ENCODE assay signal across 24 cellular contexts in genomic region chr4:29560452-29560851, GRCh38.
DNase-seq lines count a peak whose midpoint lies in the region; ATAC-seq and TF ChIP-seq lines count a peak whose summit lies in the region.
"Had no signal": no experiment of that assay in that cellular context is flagged by ENCODE, and none has a peak within 500 bp of the region (broad histone marks: within the 10 kb centered on the region; RNA-seq: fewer than 3 reads in every experiment).

No MANE protein-coding gene starts in this region.

- no peaks in the 10 kb centered on the region for H3K27me3 ChIP-seq in CD4-positive, alpha-beta T cell (ENCODE audit: control insufficient read depth, insufficient read depth, low read length)
- H3K27me3 ChIP-seq: SJCRH30 had no signal

- POLR2A ChIA-PET in CD4-positive, alpha-beta T cell (lab: Charles Lee): no interaction called here

- ATAC-seq in CD4-positive, alpha-beta T cell (ENCODE audit: poor library complexity): no peak
- no peak for ATAC-seq in GM21381 (IDR thresholded peaks at IDR 0.05; ENCODE audit: unreplicated experiment)
- ATAC-seq: activated CD8-positive, alpha-beta memory T cell treated with anti-CD3 and anti-CD28 coated beads, Interleukin-2, amount 10 ng/mL, durations not matched to agents 7 days and 5 days; right cardiac atrium; T-cell had no signal

- H3K27me3 Mint-ChIP-seq in CD4-positive, alpha-beta T cell: no peaks in the 10 kb centered on the region
- H3K27me3 Mint-ChIP-seq: activated CD4-positive, alpha-beta T cell treated with anti-CD3 and anti-CD28 coated beads, Interleukin-2, amount 10 ng/mL, durations not matched to agents 24 days and 14 days; activated CD8-positive, alpha-beta memory T cell treated with anti-CD3 and anti-CD28 coated beads, Interleukin-2, amount 10 ng/mL, durations not matched to agents 7 days and 5 days; T-cell; type B pancreatic cell had no signal

- no peak for TF ChIP-seq CTCF in CD4-positive, alpha-beta T cell (IDR thresholded peaks at IDR 0.05)

- H3K27ac ChIP-seq in CD4-positive, alpha-beta T cell (ENCODE audit: low read depth, low read length): no peak overlapping the region
- H3K27ac ChIP-seq: SJCRH30 had no signal

- H3K9me3 Mint-ChIP-seq in CD4-positive, alpha-beta T cell: peaks cover 10% of the 10 kb centered on the region
- H3K9me3 Mint-ChIP-seq: type B pancreatic cell had no signal

- no peaks in the 10 kb centered on the region for H3K36me3 Mint-ChIP-seq in CD4-positive, alpha-beta T cell (ENCODE audit: low read depth)
- H3K36me3 Mint-ChIP-seq: activated CD8-positive, alpha-beta memory T cell treated with anti-CD3 and anti-CD28 coated beads, Interleukin-2, amount 10 ng/mL, durations not matched to agents 7 days and 5 days; T-cell; type B pancreatic cell had no signal

- peak; percentile 74 for DNase-seq in Caki2 (ENCODE audit: low read depth)
- peak; percentile 29 for DNase-seq in LHCN-M2 (ENCODE audit: low read depth)
- DNase-seq in amniotic epithelial cell (ENCODE audit: low read depth): peak; percentile 12
- DNase-seq in kidney tubule cell (ENCODE audit: low spot score): peak; percentile 86
- DNase-seq in CD4-positive, alpha-beta T cell: no peak
- no peak for DNase-seq in activated CD4-positive, alpha-beta T cell treated with anti-CD3 and anti-CD28 coated beads for 48 hours
- DNase-seq in erythroblast (lab: John Stamatoyannopoulos, UW): no peak
- DNase-seq: activated CD4-positive, alpha-beta T cell treated with anti-CD3 and anti-CD28 coated beads, Interleukin-2, amount 10 ng/mL, durations not matched to agents 24 days and 14 days; activated CD8-positive, alpha-beta memory T cell treated with anti-CD3 and anti-CD28 coated beads, Interleukin-2, amount 10 ng/mL, durations not matched to agents 7 days and 5 days; activated naive CD4-positive, alpha-beta T cell treated with anti-CD3 and anti-CD28 coated beads, Interleukin-2, amount 50 U/mL, for 16 hours; C1 segment of cervical spinal cord; cerebellar nuclear complex; HCEC 1CT; KG1; mesenchymal stem cell; NCI-H1105; NCI-H2029 treated with DMSO at 0.1 percent for 48 hours; NCI-H226; right cardiac atrium; SJCRH30; stimulated activated CD4-positive, alpha-beta T cell treated with anti-CD3 and anti-CD28 coated beads, Interleukin-12 subunit alpha, Interleukin-12 subunit beta, amount 100 ng/mL, for 4 hours; T-cell had no signal

- intact Hi-C loops in CD4-positive, alpha-beta T cell (cut with DNase I, micrococcal nuclease): no loop called here

- no peaks in the 10 kb centered on the region for H3K4me1 Mint-ChIP-seq in CD4-positive, alpha-beta T cell (ENCODE audit: low read depth)
- H3K4me1 Mint-ChIP-seq: activated CD4-positive, alpha-beta T cell treated with anti-CD3 and anti-CD28 coated beads, Interleukin-2, amount 10 ng/mL, durations not matched to agents 24 days and 14 days; T-cell had no signal

- CTCF ChIA-PET in CD4-positive, alpha-beta T cell (lab: Charles Lee): no interaction called here

- in situ Hi-C loops in Caki2 (cut with HindIII; ENCODE audit: low pct_unique_long_range_greater_than_20kb, low sequenced_read_pairs): no loop called here

- TF ChIP-seq POLR2A in erythroblast (IDR thresholded peaks at IDR 0.05; ENCODE audit: low read length): no peak

- H3K27ac Mint-ChIP-seq in CD4-positive, alpha-beta T cell: no peak overlapping the region
- H3K27ac Mint-ChIP-seq: activated CD4-positive, alpha-beta T cell treated with anti-CD3 and anti-CD28 coated beads, Interleukin-2, amount 10 ng/mL, durations not matched to agents 24 days and 14 days; activated CD8-positive, alpha-beta memory T cell treated with anti-CD3 and anti-CD28 coated beads, Interleukin-2, amount 10 ng/mL, durations not matched to agents 7 days and 5 days; T-cell; type B pancreatic cell had no signal

- H3K9me3 ChIP-seq in CD4-positive, alpha-beta T cell (ENCODE audit: control insufficient read depth, low read length): no peaks in the 10 kb centered on the region

- H3K4me3 Mint-ChIP-seq in CD4-positive, alpha-beta T cell: no peak overlapping the region
- H3K4me3 Mint-ChIP-seq: activated CD4-positive, alpha-beta T cell treated with anti-CD3 and anti-CD28 coated beads, Interleukin-2, amount 10 ng/mL, durations not matched to agents 24 days and 14 days; activated CD8-positive, alpha-beta memory T cell treated with anti-CD3 and anti-CD28 coated beads, Interleukin-2, amount 10 ng/mL, durations not matched to agents 7 days and 5 days; T-cell; type B pancreatic cell had no signal

Comparison
In these comparisons a context has a peak if more than half of its experiments do, and no peak if none do; other contexts are left out.
1. DNase-seq: peak in Caki2 (single experiment), LHCN-M2 (single experiment), amniotic epithelial cell (single experiment) and kidney tubule cell (single experiment); none in CD4-positive, alpha-beta T cell (0 of 10), activated CD4-positive, alpha-beta T cell treated with anti-CD3 and anti-CD28 coated beads for 48 hours (single experiment) and erythroblast (0 of 2).